8 cellular contexts compared by ENCODE assay signal in the genomic region with DNA sequence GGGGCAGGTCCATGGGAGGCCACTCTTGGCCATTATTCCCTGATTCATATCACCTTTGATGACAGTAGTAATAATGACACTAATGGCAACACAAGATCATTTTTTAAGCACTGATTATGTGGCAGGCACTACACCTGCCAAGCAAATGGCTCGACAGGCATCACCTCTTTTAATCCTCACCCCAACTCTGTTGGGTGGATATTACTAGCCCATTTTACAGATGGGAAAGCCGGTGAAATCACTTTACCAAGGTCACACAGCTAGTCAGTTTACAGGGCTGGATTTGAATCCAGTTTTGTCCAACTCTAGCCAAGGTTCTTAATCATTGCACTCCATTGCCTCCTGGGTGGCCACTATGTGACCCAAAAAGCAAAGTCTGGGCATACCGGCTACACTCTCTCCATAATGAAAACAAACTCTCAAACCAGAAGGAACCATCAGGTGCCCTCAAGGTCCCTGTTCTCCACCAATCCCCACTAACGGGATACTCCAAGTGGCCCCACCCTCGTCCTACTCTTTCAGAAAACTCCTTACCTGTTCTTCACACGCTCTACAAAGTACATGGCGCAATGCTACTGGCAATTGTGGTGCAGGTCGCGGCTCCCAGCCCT. TPM values are rescaled to one million over a fixed set of nuclear protein-coding genes. Genes with fewer than 3 reads are reported as not detected.
DNase-seq lines count a peak whose midpoint lies in the region; TF ChIP-seq lines count a peak whose summit lies in the region.

No MANE protein-coding gene starts in this region.

- H3K9me3 Mint-ChIP-seq in MCF 10A (ENCODE audit: unreplicated experiment) (no peaks in the 10 kb centered on the region), type B pancreatic cell (no peaks in the 10 kb centered on the region)

- intact Hi-C loops in MCF 10A (cut with micrococcal nuclease) = no loop called here

- H3K27ac ChIP-seq in liver (ENCODE audit: low read depth in 1 of 2, low read length in 2 of 2) = peak overlapping the region; percentile 36 to 44

- no peak for TF ChIP-seq CTCF in LNCaP clone FGC (IDR thresholded peaks at IDR 0.05; ENCODE audit: control insufficient read depth, extremely low read depth, insufficient read depth)
- no peak for TF ChIP-seq CTCF in MCF 10A (IDR thresholded peaks at IDR 0.05; ENCODE audit: unreplicated experiment)
- TF ChIP-seq CTCF in liver (IDR thresholded peaks at IDR 0.05; ENCODE audit: low read depth, low read length, missing input control) = no peak
- TF ChIP-seq CTCF in type B pancreatic cell (conservative IDR thresholded peaks at IDR 0.05) = no peak

- TSS peak; percentile 37 for BruUV-seq in MCF 10A (replicated peaks; lab: Mats Ljungman, UMichigan)

- 19% methylated on average over 9 of the region's 9 CpGs for WGBS in liver

- H3K4me3 Mint-ChIP-seq in MCF 10A (ENCODE audit: unreplicated experiment) = peak overlapping the region; percentile 91
- peak overlapping the region; percentile 98 for H3K4me3 Mint-ChIP-seq in type B pancreatic cell

- peaks cover 2 to 30% (median 16%) of the 10 kb centered on the region in 4 donors for H3K4me1 ChIP-seq in liver (ENCODE audit: control insufficient read depth in 4 of 4, insufficient read depth in 4 of 4, low read length in 3 of 4)

- no peaks in the 10 kb centered on the region for H3K9me3 ChIP-seq in liver (ENCODE audit: control insufficient read depth in 4 of 4, low read length in 3 of 4)

- peak overlapping the region; percentile 99 for H3K4me3 ChIP-seq in LNCaP clone FGC (ENCODE audit: low read depth, low read length)
- peak overlapping the region; percentile 85 to 97 (median 96) for H3K4me3 ChIP-seq in liver (ENCODE audit: low read depth in 1 of 3, low read length in 3 of 3)

- POLR2A ChIA-PET in MCF 10A (lab: Yijun Ruan, JAX) = interaction anchor here (0.7 to 2.3 kb wide), 2 partner anchors 36 to 46 kb away, joined by 3 to 9 read pairs; no protein-coding TSS in a partner anchor

- H3K27me3 Mint-ChIP-seq in MCF 10A (ENCODE audit: insufficient read depth, unreplicated experiment) = no peaks in the 10 kb centered on the region
- no peaks in the 10 kb centered on the region for H3K27me3 Mint-ChIP-seq in type B pancreatic cell

- no peaks in the 10 kb centered on the region for H3K36me3 ChIP-seq in liver (ENCODE audit: control insufficient read depth in 4 of 4, insufficient read depth in 3 of 4, low read depth in 1 of 4, low read length in 3 of 4)

- no peaks in the 10 kb centered on the region for H3K4me1 Mint-ChIP-seq in MCF 10A (ENCODE audit: insufficient read depth, unreplicated experiment)
- H3K4me1 Mint-ChIP-seq in type B pancreatic cell (ENCODE audit: unreplicated experiment) = peaks cover 28% of the 10 kb centered on the region

- no peak for TF ChIP-seq RAD21 in liver (IDR thresholded peaks at IDR 0.05)

- peak overlapping the region; percentile 63 to 85 for H3K9ac ChIP-seq in liver (ENCODE audit: low read depth in 1 of 2, low read length in 2 of 2)

- DNase-seq in DMS53 (lab: John Stamatoyannopoulos, UW) (peak; percentile 61), DMS53 treated with DMSO at 0.1 percent for 48 hours (lab: John Stamatoyannopoulos, UW; ENCODE audit: unreplicated experiment) (no peak), LNCaP clone FGC (ENCODE audit: low read depth) (no peak), MCF 10A (ENCODE audit: unreplicated experiment) (peak; percentile 27), type B pancreatic cell (ENCODE audit: extremely low spot score, unreplicated experiment) (no peak), NOMO-1 (lab: John Stamatoyannopoulos, UW; ENCODE audit: unreplicated experiment in 2 of 2) (no peak), DMS114 treated with DMSO at 0.1 percent for 48 hours (lab: John Stamatoyannopoulos, UW; ENCODE audit: unreplicated experiment) (no peak)

- H3K27me3 ChIP-seq in liver (ENCODE audit: control insufficient read depth in 4 of 4, insufficient read depth in 4 of 4, low read length in 3 of 4) = no peaks in the 10 kb centered on the region

- CTCF ChIA-PET in MCF 10A (lab: Yijun Ruan, JAX) = interaction anchor here (0.6 kb wide), 1 partner anchor 1139 kb away, joined by 3 read pairs; no protein-coding TSS in a partner anchor

- H3K27ac Mint-ChIP-seq in MCF 10A (ENCODE audit: low read depth, unreplicated experiment) (peak overlapping the region; percentile 92), type B pancreatic cell (peak overlapping the region; percentile 93)

- peaks cover 4% of the 10 kb centered on the region for H3K36me3 Mint-ChIP-seq in MCF 10A (ENCODE audit: insufficient read depth, unreplicated experiment)
- peaks cover 8% of the 10 kb centered on the region for H3K36me3 Mint-ChIP-seq in type B pancreatic cell

TF ChIP-seq in liver, 16 proteins besides CTCF, POLR2A, EP300 and RAD21:
- TF ChIP-seq, protein P1, sequence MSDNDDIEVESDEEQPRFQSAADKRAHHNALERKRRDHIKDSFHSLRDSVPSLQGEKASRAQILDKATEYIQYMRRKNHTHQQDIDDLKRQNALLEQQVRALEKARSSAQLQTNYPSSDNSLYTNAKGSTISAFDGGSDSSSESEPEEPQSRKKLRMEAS (IDR thresholded peaks at IDR 0.05) = no peak
- TF ChIP-seq FOXA1 (IDR thresholded peaks at IDR 0.05) = no peak
- no peak for TF ChIP-seq HNF4A (conservative IDR thresholded peaks at IDR 0.05)
- no peak for TF ChIP-seq TAF1 (conservative IDR thresholded peaks at IDR 0.05)
- no peak for TF ChIP-seq JUND (IDR thresholded peaks at IDR 0.05)
- no peak for TF ChIP-seq YY1 (IDR thresholded peaks at IDR 0.05)
- TF ChIP-seq, protein P2, sequence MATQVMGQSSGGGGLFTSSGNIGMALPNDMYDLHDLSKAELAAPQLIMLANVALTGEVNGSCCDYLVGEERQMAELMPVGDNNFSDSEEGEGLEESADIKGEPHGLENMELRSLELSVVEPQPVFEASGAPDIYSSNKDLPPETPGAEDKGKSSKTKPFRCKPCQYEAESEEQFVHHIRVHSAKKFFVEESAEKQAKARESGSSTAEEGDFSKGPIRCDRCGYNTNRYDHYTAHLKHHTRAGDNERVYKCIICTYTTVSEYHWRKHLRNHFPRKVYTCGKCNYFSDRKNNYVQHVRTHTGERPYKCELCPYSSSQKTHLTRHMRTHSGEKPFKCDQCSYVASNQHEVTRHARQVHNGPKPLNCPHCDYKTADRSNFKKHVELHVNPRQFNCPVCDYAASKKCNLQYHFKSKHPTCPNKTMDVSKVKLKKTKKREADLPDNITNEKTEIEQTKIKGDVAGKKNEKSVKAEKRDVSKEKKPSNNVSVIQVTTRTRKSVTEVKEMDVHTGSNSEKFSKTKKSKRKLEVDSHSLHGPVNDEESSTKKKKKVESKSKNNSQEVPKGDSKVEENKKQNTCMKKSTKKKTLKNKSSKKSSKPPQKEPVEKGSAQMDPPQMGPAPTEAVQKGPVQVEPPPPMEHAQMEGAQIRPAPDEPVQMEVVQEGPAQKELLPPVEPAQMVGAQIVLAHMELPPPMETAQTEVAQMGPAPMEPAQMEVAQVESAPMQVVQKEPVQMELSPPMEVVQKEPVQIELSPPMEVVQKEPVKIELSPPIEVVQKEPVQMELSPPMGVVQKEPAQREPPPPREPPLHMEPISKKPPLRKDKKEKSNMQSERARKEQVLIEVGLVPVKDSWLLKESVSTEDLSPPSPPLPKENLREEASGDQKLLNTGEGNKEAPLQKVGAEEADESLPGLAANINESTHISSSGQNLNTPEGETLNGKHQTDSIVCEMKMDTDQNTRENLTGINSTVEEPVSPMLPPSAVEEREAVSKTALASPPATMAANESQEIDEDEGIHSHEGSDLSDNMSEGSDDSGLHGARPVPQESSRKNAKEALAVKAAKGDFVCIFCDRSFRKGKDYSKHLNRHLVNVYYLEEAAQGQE (IDR thresholded peaks at IDR 0.05) = no peak
- no peak for TF ChIP-seq RXRA (IDR thresholded peaks at IDR 0.05)
- no peak for TF ChIP-seq SP1 (IDR thresholded peaks at IDR 0.05)
- TF ChIP-seq EGR1 (IDR thresholded peaks at IDR 0.05; ENCODE audit: low read depth in 2 of 2) = no peak
- no peak for TF ChIP-seq HNF4G (IDR thresholded peaks at IDR 0.05)

RNA-seq across cellular contexts. Expression of a gene that starts 0.7 kb away (rescaled TPM):
- total RNA-seq in MCF 10A (2022) (43.4 and 50.0 TPM in 2 replicates), liver (10 to 100 TPM; 29.3 to 38.9 TPM), type B pancreatic cell (ENCODE audit: low replicate concordance) (44.8 and 69.2 TPM in 2 replicates)
- 10 to 100 TPM; 11.7 to 14.1 TPM for polyA plus RNA-seq in liver

Comparison
In these comparisons a context has a peak if more than half of its experiments do, and no peak if none do; other contexts are left out.
1. DNase-seq: peak in DMS53 (single experiment) and MCF 10A (single experiment); none in DMS53 treated with DMSO at 0.1 percent for 48 hours (single experiment), LNCaP clone FGC (single experiment), type B pancreatic cell (single experiment), NOMO-1 (0 of 2) and DMS114 treated with DMSO at 0.1 percent for 48 hours (single experiment).